Comparison of ENCODE assay signal across 20 cellular contexts in genomic region chr1:187566371-187566770, GRCh38.
"Had no signal": no experiment of that assay in that cellular context is flagged by ENCODE, and none has a peak within 500 bp of the region (broad histone marks: within the 10 kb centered on the region; RNA-seq: fewer than 3 reads in every experiment).

No MANE protein-coding gene starts in this region.

- H3K27ac ChIP-seq: coronary artery, foreskin keratinocyte, right atrium auricular region, thyroid gland had no signal

- H3K9me3 ChIP-seq: right atrium auricular region, thyroid gland had no signal

- H3K4me3 Mint-ChIP-seq: activated CD8-positive, alpha-beta T cell treated with anti-CD3 and anti-CD28 coated beads, Interleukin-2, amount 10 ng/mL, durations not matched to agents 7 days and 5 days; activated naive CD4-positive, alpha-beta T cell treated with anti-CD3 and anti-CD28 coated beads for 36 hours; activated T-cell treated with anti-CD3 and anti-CD28 coated beads, Interleukin-2, amount 50 U/mL, for 24 hours; central memory CD8-positive, alpha-beta T cell; nephron progenitor cell; WTC11 had no signal

- H3K4me1 Mint-ChIP-seq: central memory CD8-positive, alpha-beta T cell; nephron progenitor cell; WTC11 had no signal

- H3K27me3 Mint-ChIP-seq: activated T-cell treated with anti-CD3 and anti-CD28 coated beads, Interleukin-2, amount 50 U/mL, for 24 hours; central memory CD8-positive, alpha-beta T cell had no signal

- H3K4me3 ChIP-seq: coronary artery, right atrium auricular region, thyroid gland had no signal

- H3K36me3 ChIP-seq: right atrium auricular region, thyroid gland had no signal

- H3K27me3 ChIP-seq: foreskin keratinocyte, right atrium auricular region, thyroid gland had no signal

- H3K4me1 ChIP-seq: foreskin keratinocyte, right atrium auricular region, thyroid gland had no signal

- ATAC-seq: activated CD8-positive, alpha-beta T cell treated with anti-CD3 and anti-CD28 coated beads, Interleukin-2, amount 10 ng/mL, durations not matched to agents 7 days and 5 days; esophagus mucosa; foreskin keratinocyte; left lobe of liver; WTC11 had no signal

- DNase-seq: activated CD4-positive, alpha-beta T cell treated with anti-CD3 and anti-CD28 coated beads for 4 hours; activated CD8-positive, alpha-beta T cell treated with anti-CD3 and anti-CD28 coated beads, Interleukin-2, amount 10 ng/mL, durations not matched to agents 7 days and 5 days; activated naive CD4-positive, alpha-beta T cell treated with anti-CD3 and anti-CD28 coated beads for 36 hours; activated T-cell treated with anti-CD3 and anti-CD28 coated beads, Interleukin-2, amount 50 U/mL, for 24 hours; aorta; glutamatergic neuron; hippocampal formation; midbrain; nephron progenitor cell; nucleus accumbens; stimulated activated CD4-positive, alpha-beta T cell treated with anti-CD3 and anti-CD28 coated beads, Interleukin-2, amount 100 ng/mL, for 24 hours; stimulated activated naive CD4-positive, alpha-beta T cell treated with Interleukin-2 at 50 U/mL for 16 hours; thyroid gland had no signal

- H3K36me3 Mint-ChIP-seq: WTC11 had no signal

- H3K27ac Mint-ChIP-seq: activated CD8-positive, alpha-beta T cell treated with anti-CD3 and anti-CD28 coated beads, Interleukin-2, amount 10 ng/mL, durations not matched to agents 7 days and 5 days; activated naive CD4-positive, alpha-beta T cell treated with anti-CD3 and anti-CD28 coated beads for 36 hours; activated T-cell treated with anti-CD3 and anti-CD28 coated beads, Interleukin-2, amount 50 U/mL, for 24 hours; nephron progenitor cell; WTC11 had no signal
